ENCODE assay signal across 1 cellular context in the genomic region with DNA sequence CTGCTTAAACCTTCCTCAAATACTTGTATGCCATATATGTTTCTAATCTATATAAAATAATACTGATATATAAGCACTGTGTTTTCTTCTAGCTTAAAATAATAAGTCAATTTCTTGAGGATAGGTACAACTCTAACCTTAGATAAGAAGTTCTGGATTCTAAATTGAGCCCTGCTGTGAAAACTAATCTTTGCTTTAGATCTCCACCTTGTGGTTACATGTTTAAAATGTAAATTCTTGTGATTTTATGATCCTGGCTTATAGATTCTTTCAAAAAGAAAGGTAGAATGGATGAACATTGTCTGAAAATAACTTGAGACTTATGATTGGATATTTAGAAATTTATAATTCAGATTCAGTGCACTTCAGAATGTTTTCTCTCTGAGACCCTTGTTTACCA.
TF ChIP-seq lines count a peak whose summit lies in the region.

No MANE protein-coding gene starts in this region.

TF ChIP-seq in K562, 482 proteins besides CTCF, POLR2A, EP300 and RAD21 (continued from another document):
- TF ChIP-seq, protein P1, sequence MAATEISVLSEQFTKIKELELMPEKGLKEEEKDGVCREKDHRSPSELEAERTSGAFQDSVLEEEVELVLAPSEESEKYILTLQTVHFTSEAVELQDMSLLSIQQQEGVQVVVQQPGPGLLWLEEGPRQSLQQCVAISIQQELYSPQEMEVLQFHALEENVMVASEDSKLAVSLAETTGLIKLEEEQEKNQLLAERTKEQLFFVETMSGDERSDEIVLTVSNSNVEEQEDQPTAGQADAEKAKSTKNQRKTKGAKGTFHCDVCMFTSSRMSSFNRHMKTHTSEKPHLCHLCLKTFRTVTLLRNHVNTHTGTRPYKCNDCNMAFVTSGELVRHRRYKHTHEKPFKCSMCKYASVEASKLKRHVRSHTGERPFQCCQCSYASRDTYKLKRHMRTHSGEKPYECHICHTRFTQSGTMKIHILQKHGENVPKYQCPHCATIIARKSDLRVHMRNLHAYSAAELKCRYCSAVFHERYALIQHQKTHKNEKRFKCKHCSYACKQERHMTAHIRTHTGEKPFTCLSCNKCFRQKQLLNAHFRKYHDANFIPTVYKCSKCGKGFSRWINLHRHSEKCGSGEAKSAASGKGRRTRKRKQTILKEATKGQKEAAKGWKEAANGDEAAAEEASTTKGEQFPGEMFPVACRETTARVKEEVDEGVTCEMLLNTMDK (IDR thresholded peaks at IDR 0.05; ENCODE audit: borderline replicate concordance, insufficient read depth, low read depth, low read length, poor library complexity, severe bottlenecking) = no peak
- TF ChIP-seq HSF4 (CRISPR knock-in tag; IDR thresholded peaks at IDR 0.05; ENCODE audit: borderline replicate concordance) (no peak), NR4A1 (CRISPR knock-in tag; IDR thresholded peaks at IDR 0.05) (no peak), NR4A1 (tag; IDR thresholded peaks at IDR 0.05) (no peak), E2F1 (CRISPR knock-in tag; IDR thresholded peaks at IDR 0.05) (no peak), NFIX (CRISPR knock-in tag; IDR thresholded peaks at IDR 0.05; ENCODE audit: low read depth) (no peak)
- TF ChIP-seq, protein P2, sequence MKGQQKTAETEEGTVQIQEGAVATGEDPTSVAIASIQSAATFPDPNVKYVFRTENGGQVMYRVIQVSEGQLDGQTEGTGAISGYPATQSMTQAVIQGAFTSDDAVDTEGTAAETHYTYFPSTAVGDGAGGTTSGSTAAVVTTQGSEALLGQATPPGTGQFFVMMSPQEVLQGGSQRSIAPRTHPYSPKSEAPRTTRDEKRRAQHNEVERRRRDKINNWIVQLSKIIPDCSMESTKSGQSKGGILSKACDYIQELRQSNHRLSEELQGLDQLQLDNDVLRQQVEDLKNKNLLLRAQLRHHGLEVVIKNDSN (CRISPR knock-in tag; IDR thresholded peaks at IDR 0.05) = no peak
